ENCODE assay signal across 8 cellular contexts in genomic region chr2:170973492-170974303, GRCh38. TPM values are rescaled to one million over a fixed set of nuclear protein-coding genes. Genes with fewer than 3 reads are reported as not detected.
DNase-seq lines count a peak whose midpoint lies in the region; ATAC-seq and TF ChIP-seq lines count a peak whose summit lies in the region.

No MANE protein-coding gene starts in this region.

- intact Hi-C loops in esophagus squamous epithelium (cut with DNase I): loop anchor here (5.0 to 10.0 kb wide), 2 partner anchors 191 to 444 kb away; partner anchors contain the start of gene TLK1

- peak overlapping the region; percentile 67 to 87 (median 80) for H3K27ac ChIP-seq in esophagus squamous epithelium

- no peaks in the 10 kb centered on the region for H3K27me3 ChIP-seq in esophagus squamous epithelium

- peak in 1 of 4 donors; percentile 22 for TF ChIP-seq POLR2A in esophagus squamous epithelium (IDR thresholded peaks at IDR 0.05)

- H3K27me3 Mint-ChIP-seq in activated T-cell treated with anti-CD3 and anti-CD28 coated beads, Interleukin-2, amount 50 U/mL, for 4 hours (ENCODE audit: low read depth): no peaks in the 10 kb centered on the region

- peaks cover 0 to 5% (median 0%) of the 10 kb centered on the region in 3 donors for H3K36me3 ChIP-seq in esophagus squamous epithelium

- H3K36me3 Mint-ChIP-seq in activated T-cell treated with anti-CD3 and anti-CD28 coated beads, Interleukin-2, amount 50 U/mL, for 4 hours (ENCODE audit: insufficient read depth): no peaks in the 10 kb centered on the region

- H3K4me3 ChIP-seq in esophagus squamous epithelium: peak overlapping the region; percentile 51 to 80 (median 75)

- no peaks in the 10 kb centered on the region for H3K9me3 ChIP-seq in esophagus squamous epithelium

- peak; percentile 98 for DNase-seq in D341Med (ENCODE audit: low spot score)
- DNase-seq in HS-5 (ENCODE audit: low read depth): peak; percentile 41
- peak; percentile 92 for DNase-seq in OCI-M1 (lab: John Stamatoyannopoulos, UW)
- peak; percentile 90 for DNase-seq in activated T-cell treated with anti-CD3 and anti-CD28 coated beads, Interleukin-2, amount 50 U/mL, for 4 hours
- no peak for DNase-seq in esophagus squamous epithelium (lab: John Stamatoyannopoulos, UW)
- DNase-seq in myocyte (ENCODE audit: low read depth): peak; percentile 82
- peak; percentile 77 for DNase-seq in stimulated activated CD8-positive, alpha-beta memory T cell treated with anti-CD3 and anti-CD28 coated beads, Interleukin-7, amount 100 ng/mL, for 24 hours (ENCODE audit: low read depth)

- H3K9me3 Mint-ChIP-seq in activated T-cell treated with anti-CD3 and anti-CD28 coated beads, Interleukin-2, amount 50 U/mL, for 4 hours: no peaks in the 10 kb centered on the region

- H3K4me3 Mint-ChIP-seq in activated T-cell treated with anti-CD3 and anti-CD28 coated beads, Interleukin-2, amount 50 U/mL, for 4 hours: peak overlapping the region; percentile 78

- peak; percentile 67 to 99 (median 98) for TF ChIP-seq CTCF in esophagus squamous epithelium (IDR thresholded peaks at IDR 0.05)

- peaks cover 15% of the 10 kb centered on the region for H3K4me1 Mint-ChIP-seq in activated T-cell treated with anti-CD3 and anti-CD28 coated beads, Interleukin-2, amount 50 U/mL, for 4 hours (ENCODE audit: low read depth)

- peak; percentile 80 for ATAC-seq in GM19468 (IDR thresholded peaks at IDR 0.05; ENCODE audit: extremely low read depth, unreplicated experiment)
- ATAC-seq in activated T-cell treated with anti-CD3 and anti-CD28 coated beads, Interleukin-2, amount 50 U/mL, for 4 hours: peak; percentile 98

- H3K4me1 ChIP-seq in esophagus squamous epithelium: peaks cover 0 to 21% (median 4%) of the 10 kb centered on the region in 3 donors

- WGBS in esophagus squamous epithelium, 2 donors: 21 to 43% methylated on average over 4 to 5 of the region's 67 CpGs

RNA-seq across cellular contexts. Expression of gene GORASP2, which starts 44.6 kb away (rescaled TPM):
- 100 to 1,000 TPM in 1 of 3 donors, 10 to 100 TPM in 2; 98.0 to 104 (median 99.4) TPM for total RNA-seq in activated T-cell treated with anti-CD3 and anti-CD28 coated beads, Interleukin-2, amount 50 U/mL, for 4 hours
- total RNA-seq in esophagus squamous epithelium (10 to 100 TPM; 45.8 to 66.1 (median 56.5) TPM), myocyte (85.3 and 99.5 TPM in 2 replicates)
- polyA plus RNA-seq in myocyte (2012): 114 TPM
